1 cellular context compared by ENCODE assay signal in the genomic region with DNA sequence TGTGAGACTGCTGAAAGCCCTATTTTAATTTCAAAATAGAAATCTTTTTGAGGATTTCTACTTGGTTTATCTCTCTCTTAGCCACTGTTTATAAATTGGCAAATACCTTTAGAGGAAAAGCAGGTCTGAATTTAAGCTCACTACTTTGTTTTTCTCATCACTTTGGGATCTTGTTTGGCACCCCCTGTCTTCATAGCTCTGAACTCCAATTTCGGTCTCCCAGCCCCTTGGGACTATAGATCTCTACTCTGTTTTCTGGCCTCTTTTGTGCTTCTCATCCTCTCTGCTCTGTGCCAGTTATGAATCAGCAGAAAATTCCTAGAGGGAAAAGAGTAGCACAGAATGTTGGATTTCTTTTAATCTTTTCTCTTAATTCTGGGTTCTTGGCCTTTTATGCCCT.
TF ChIP-seq lines count a peak whose summit lies in the region.

No MANE protein-coding gene starts in this region.

TF ChIP-seq in HCT116, 20 proteins besides CTCF, POLR2A, EP300 and RAD21:
- TF ChIP-seq REST (IDR thresholded peaks at IDR 0.05; ENCODE audit: low read depth) (no peak), EZH2phosphoT487 (IDR thresholded peaks at IDR 0.05; ENCODE audit: borderline replicate concordance) (no peak), ATF3 (IDR thresholded peaks at IDR 0.05) (no peak), ZNF274 (IDR thresholded peaks at IDR 0.05; ENCODE audit: low read depth, low read length) (no peak), YY1 (IDR thresholded peaks at IDR 0.05; ENCODE audit: extremely low read depth, insufficient replicate concordance, low read depth, low read length) (no peak), SP1 (IDR thresholded peaks at IDR 0.05; ENCODE audit: low read depth) (no peak), ZFX (IDR thresholded peaks at IDR 0.05) (no peak), ZBTB33 (IDR thresholded peaks at IDR 0.05; ENCODE audit: extremely low read depth, insufficient replicate concordance, low read length) (no peak), ELF1 (IDR thresholded peaks at IDR 0.05; ENCODE audit: borderline replicate concordance, low read depth) (no peak)
